Comparison of ENCODE assay signal across 12 cellular contexts in the genomic region with DNA sequence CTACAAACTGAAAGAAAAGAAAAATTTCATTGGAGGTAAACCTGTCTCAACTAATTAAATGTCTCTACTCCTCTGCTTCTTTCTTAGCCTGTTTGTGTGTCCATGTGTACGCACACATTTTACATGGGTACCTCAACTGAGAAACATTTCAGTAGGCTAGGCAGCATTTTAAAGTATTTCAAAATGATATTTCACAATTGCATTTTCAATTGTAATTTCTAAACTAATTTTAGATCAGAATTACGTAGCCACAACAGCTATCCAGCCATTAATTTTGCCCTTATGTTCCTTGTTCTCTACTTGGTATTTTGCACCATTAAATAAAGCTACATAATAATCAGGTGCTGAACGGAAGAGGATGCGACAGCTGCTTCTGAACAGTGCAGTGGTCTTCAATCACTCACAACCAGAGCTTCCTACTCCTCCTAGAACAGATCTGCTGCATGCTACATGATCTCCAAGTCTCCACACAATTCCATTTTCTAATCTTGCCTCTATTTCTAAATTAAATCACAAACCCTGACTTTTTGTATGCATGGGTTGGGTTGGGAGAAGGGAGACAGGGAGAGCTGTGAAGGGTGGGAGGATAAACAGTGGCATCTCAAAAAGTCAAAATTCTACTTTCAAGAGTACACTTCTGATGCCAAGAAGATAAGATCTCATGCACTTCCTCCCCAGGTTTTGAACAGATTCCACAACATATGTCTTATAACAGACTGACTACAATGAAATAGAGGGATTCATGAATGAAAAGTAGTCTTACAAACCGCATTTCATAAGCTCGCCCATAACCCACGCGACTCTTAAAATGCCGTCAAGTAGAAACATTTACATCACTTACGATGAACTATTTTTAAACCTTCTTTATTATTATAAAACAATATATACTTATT. TPM values are rescaled to one million over a fixed set of nuclear protein-coding genes. Genes with fewer than 3 reads are reported as not detected.
DNase-seq lines count a peak whose midpoint lies in the region; ATAC-seq and TF ChIP-seq lines count a peak whose summit lies in the region.
"Had no signal": no experiment of that assay in that cellular context is flagged by ENCODE, and none has a peak within 500 bp of the region (broad histone marks: within the 10 kb centered on the region; RNA-seq: fewer than 3 reads in every experiment).

No MANE protein-coding gene starts in this region.

- intact Hi-C loops in ascending aorta (cut with DNase I): no loop called here

- H3K79me2 ChIP-seq in osteoblast (ENCODE audit: insufficient read depth, low read length): peaks cover 96% of the 10 kb centered on the region

- peaks cover 2% of the 10 kb centered on the region for H4K20me1 ChIP-seq in osteoblast (ENCODE audit: insufficient read depth, low read length)

- ATAC-seq in HG02642 (IDR thresholded peaks at IDR 0.05; ENCODE audit: poor library complexity, unreplicated experiment) (no peak), HG02840 (IDR thresholded peaks at IDR 0.05; ENCODE audit: low FRiP score, unreplicated experiment) (no peak)

- TF ChIP-seq CTCF in C4-2B (conservative IDR thresholded peaks at IDR 0.05) (no peak), ascending aorta (IDR thresholded peaks at IDR 0.05) (no peak), osteoblast (IDR thresholded peaks at IDR 0.05; ENCODE audit: extremely low read depth, low read depth, low read length) (no peak)

- H3K4me1 ChIP-seq in ascending aorta (peaks cover 0 to 54% of the 10 kb centered on the region in 2 donors), osteoblast (ENCODE audit: insufficient read depth, low read length) (peaks cover 59% of the 10 kb centered on the region)

- DNase-seq in GF-D8 (lab: John Stamatoyannopoulos, UW) (peak; percentile 21), ascending aorta (ENCODE audit: low spot score in 2 of 2) (no peak), osteoblast (ENCODE audit: insufficient read length, low spot score, missing footprints) (no peak)
- no peak for DNase-seq in stimulated activated CD4-positive, alpha-beta T cell treated with anti-CD3 and anti-CD28 coated beads, Interleukin-4, amount 100 ng/mL, for 4 hours
- DNase-seq in activated effector memory CD4-positive, alpha-beta T cell treated with Interleukin-2 at 50 U/mL for 16 hours: no peak
- DNase-seq: Karpas-422; NCI-H446; stimulated activated CD8-positive, alpha-beta memory T cell treated with anti-CD3 and anti-CD28 coated beads, Interleukin-4, amount 100 ng/mL, for 48 hours had no signal

- H3K27ac ChIP-seq in C4-2B (peak overlapping the region; percentile 54; the same call in 1 of the 2 replicates), ascending aorta (peak overlapping the region; percentile 62 to 83), osteoblast (ENCODE audit: low read depth, low read length) (peak overlapping the region; percentile 99)
- H3K27ac ChIP-seq: SJCRH30 had no signal

- no peaks in the 10 kb centered on the region for H3K36me3 ChIP-seq in ascending aorta
- peaks cover 4% of the 10 kb centered on the region for H3K36me3 ChIP-seq in osteoblast (ENCODE audit: insufficient read depth, low read length)

- H3K4me3 ChIP-seq in ascending aorta (peak overlapping the region in 1 of 2 donors; percentile 34), osteoblast (ENCODE audit: insufficient read depth, low read length) (no peak overlapping the region)
- H3K4me3 ChIP-seq: SJCRH30 had no signal

- H3K4me2 ChIP-seq in osteoblast (ENCODE audit: insufficient read depth, low read length): peak overlapping the region; percentile 63

- H3K9me3 ChIP-seq in ascending aorta (no peaks in the 10 kb centered on the region), osteoblast (ENCODE audit: low read depth, low read length) (no peaks in the 10 kb centered on the region)
- H3K9me3 ChIP-seq: SJCRH30 had no signal

- H2AFZ ChIP-seq in osteoblast (ENCODE audit: low read length): no peak overlapping the region

- no peaks in the 10 kb centered on the region for H3K27me3 ChIP-seq in ascending aorta
- H3K27me3 ChIP-seq in osteoblast (ENCODE audit: insufficient read depth, low read length): no peaks in the 10 kb centered on the region
- H3K27me3 ChIP-seq: SJCRH30 had no signal

RNA-seq across cellular contexts. Expression of a gene that starts 57.4 kb away (rescaled TPM):
- total RNA-seq in ascending aorta (47.4 TPM), osteoblast (36.8 and 39.1 TPM in 2 replicates)
